ENCODE assay signal across 33 cellular contexts in genomic region chr5:117235814-117236213, GRCh38.
"Had no signal": no experiment of that assay in that cellular context is flagged by ENCODE, and none has a peak within 500 bp of the region (broad histone marks: within the 10 kb centered on the region; RNA-seq: fewer than 3 reads in every experiment).

No MANE protein-coding gene starts in this region.

- DNase-seq: activated CD4-positive, alpha-beta memory T cell treated with anti-CD3 and anti-CD28 coated beads for 36 hours; activated CD4-positive, alpha-beta T cell treated with anti-CD3 and anti-CD28 coated beads for 36 hours; activated CD4-positive, alpha-beta T cell treated with anti-CD3 and anti-CD28 coated beads, Interleukin-2, amount 10 ng/mL, durations not matched to agents 24 days and 14 days; activated CD4-positive, CD25-positive, alpha-beta regulatory T cell; activated CD4-positive, CD25-positive, alpha-beta regulatory T cell treated with anti-CD3 and anti-CD28 coated beads, Interleukin-2, amount 50 U/mL, for 72 hours; activated CD8-positive, alpha-beta memory T cell treated with anti-CD3 and anti-CD28 coated beads, Interleukin-2, amount 50 U/mL, for 48 hours; activated gamma-delta T cell treated with Interleukin-2 at 50 U/mL for 16 hours; activated naive CD4-positive, alpha-beta T cell treated with anti-CD3 and anti-CD28 coated beads, Interleukin-2, amount 50 U/mL, for 16 hours; activated naive CD4-positive, alpha-beta T cell treated with Interleukin-2 at 50 U/mL for 16 hours; activated naive CD8-positive, alpha-beta T cell treated with anti-CD3 and anti-CD28 coated beads, Interleukin-2, amount 50 U/mL, for 24 hours; activated T-cell treated with anti-CD3 and anti-CD28 coated beads for 4 hours; activated T-cell treated with anti-CD3 and anti-CD28 coated beads, Interleukin-2, amount 50 U/mL, for 24 hours; activated T-cell treated with anti-CD3 and anti-CD28 coated beads, Interleukin-2, amount 50 U/mL, for 72 hours; adrenal gland; amygdala; aorta; body of pancreas; caudate nucleus; cortex of kidney; dermis blood vessel endothelial cell; effector CD4-positive, alpha-beta T cell; effector memory CD8-positive, alpha-beta T cell; erythroblast; foreskin fibroblast; gastrocnemius medialis; glutamatergic neuron; T-helper 1 cell; T-helper 17 cell; T1000 had no signal

- H3K4me3 ChIP-seq: adrenal gland, body of pancreas, esophagus muscularis mucosa, gastrocnemius medialis had no signal

- FAIRE-seq: colon had no signal

- H3K36me3 Mint-ChIP-seq: activated CD4-positive, alpha-beta memory T cell treated with anti-CD3 and anti-CD28 coated beads for 36 hours; activated naive CD8-positive, alpha-beta T cell had no signal

- H3K27me3 Mint-ChIP-seq: activated CD4-positive, alpha-beta memory T cell treated with anti-CD3 and anti-CD28 coated beads for 36 hours; activated CD4-positive, alpha-beta T cell treated with anti-CD3 and anti-CD28 coated beads for 36 hours; activated CD4-positive, alpha-beta T cell treated with anti-CD3 and anti-CD28 coated beads, Interleukin-2, amount 10 ng/mL, durations not matched to agents 24 days and 14 days; activated naive CD8-positive, alpha-beta T cell; activated naive CD8-positive, alpha-beta T cell treated with anti-CD3 and anti-CD28 coated beads, Interleukin-2, amount 50 U/mL, for 24 hours; activated T-cell treated with anti-CD3 and anti-CD28 coated beads, Interleukin-2, amount 50 U/mL, for 24 hours; effector memory CD8-positive, alpha-beta T cell; T-helper 17 cell had no signal

- H3K27ac Mint-ChIP-seq: activated CD4-positive, alpha-beta memory T cell treated with anti-CD3 and anti-CD28 coated beads for 36 hours; activated CD4-positive, alpha-beta T cell treated with anti-CD3 and anti-CD28 coated beads for 36 hours; activated CD4-positive, alpha-beta T cell treated with anti-CD3 and anti-CD28 coated beads, Interleukin-2, amount 10 ng/mL, durations not matched to agents 24 days and 14 days; activated naive CD8-positive, alpha-beta T cell; activated naive CD8-positive, alpha-beta T cell treated with anti-CD3 and anti-CD28 coated beads, Interleukin-2, amount 50 U/mL, for 24 hours; activated T-cell treated with anti-CD3 and anti-CD28 coated beads, Interleukin-2, amount 50 U/mL, for 24 hours; activated T-cell treated with anti-CD3 and anti-CD28 coated beads, Interleukin-2, amount 50 U/mL, for 72 hours; effector memory CD8-positive, alpha-beta T cell; T-helper 17 cell; T-helper 2 cell treated with Interferon-gamma antibody and Interleukin-4, amounts not matched to agents 5 μg/mL and 100 μg/mL, for 36 hours had no signal

- ATAC-seq: activated CD4-positive, alpha-beta T cell treated with anti-CD3 and anti-CD28 coated beads for 36 hours; activated naive CD8-positive, alpha-beta T cell treated with anti-CD3 and anti-CD28 coated beads, Interleukin-2, amount 50 U/mL, for 24 hours; activated T-cell treated with anti-CD3 and anti-CD28 coated beads, Interleukin-2, amount 50 U/mL, for 72 hours; body of pancreas; effector memory CD8-positive, alpha-beta T cell; gastrocnemius medialis; T-helper 17 cell had no signal

- H3K4me1 ChIP-seq: adrenal gland, body of pancreas, esophagus muscularis mucosa, gastrocnemius medialis had no signal

- H3K4me1 Mint-ChIP-seq: activated CD4-positive, alpha-beta T cell treated with anti-CD3 and anti-CD28 coated beads for 36 hours; activated CD4-positive, alpha-beta T cell treated with anti-CD3 and anti-CD28 coated beads, Interleukin-2, amount 10 ng/mL, durations not matched to agents 24 days and 14 days; activated naive CD8-positive, alpha-beta T cell treated with anti-CD3 and anti-CD28 coated beads, Interleukin-2, amount 50 U/mL, for 24 hours; T-helper 17 cell had no signal

- H3K4me3 Mint-ChIP-seq: activated CD4-positive, alpha-beta memory T cell treated with anti-CD3 and anti-CD28 coated beads for 36 hours; activated CD4-positive, alpha-beta T cell treated with anti-CD3 and anti-CD28 coated beads for 36 hours; activated CD4-positive, alpha-beta T cell treated with anti-CD3 and anti-CD28 coated beads, Interleukin-2, amount 10 ng/mL, durations not matched to agents 24 days and 14 days; activated naive CD8-positive, alpha-beta T cell; activated naive CD8-positive, alpha-beta T cell treated with anti-CD3 and anti-CD28 coated beads, Interleukin-2, amount 50 U/mL, for 24 hours; activated T-cell treated with anti-CD3 and anti-CD28 coated beads, Interleukin-2, amount 50 U/mL, for 24 hours; activated T-cell treated with anti-CD3 and anti-CD28 coated beads, Interleukin-2, amount 50 U/mL, for 72 hours; effector memory CD8-positive, alpha-beta T cell; T-helper 17 cell; T-helper 2 cell treated with Interferon-gamma antibody and Interleukin-4, amounts not matched to agents 5 μg/mL and 100 μg/mL, for 36 hours had no signal

- H3K9me3 ChIP-seq: adrenal gland, body of pancreas, esophagus muscularis mucosa, gastrocnemius medialis had no signal

- H3K27ac ChIP-seq: adrenal gland, body of pancreas, esophagus muscularis mucosa, gastrocnemius medialis had no signal

- H3K27me3 ChIP-seq: adrenal gland, body of pancreas, esophagus muscularis mucosa, gastrocnemius medialis had no signal

- H3K36me3 ChIP-seq: adrenal gland, esophagus muscularis mucosa, gastrocnemius medialis had no signal
